10 cellular contexts compared by ENCODE assay signal in the genomic region with DNA sequence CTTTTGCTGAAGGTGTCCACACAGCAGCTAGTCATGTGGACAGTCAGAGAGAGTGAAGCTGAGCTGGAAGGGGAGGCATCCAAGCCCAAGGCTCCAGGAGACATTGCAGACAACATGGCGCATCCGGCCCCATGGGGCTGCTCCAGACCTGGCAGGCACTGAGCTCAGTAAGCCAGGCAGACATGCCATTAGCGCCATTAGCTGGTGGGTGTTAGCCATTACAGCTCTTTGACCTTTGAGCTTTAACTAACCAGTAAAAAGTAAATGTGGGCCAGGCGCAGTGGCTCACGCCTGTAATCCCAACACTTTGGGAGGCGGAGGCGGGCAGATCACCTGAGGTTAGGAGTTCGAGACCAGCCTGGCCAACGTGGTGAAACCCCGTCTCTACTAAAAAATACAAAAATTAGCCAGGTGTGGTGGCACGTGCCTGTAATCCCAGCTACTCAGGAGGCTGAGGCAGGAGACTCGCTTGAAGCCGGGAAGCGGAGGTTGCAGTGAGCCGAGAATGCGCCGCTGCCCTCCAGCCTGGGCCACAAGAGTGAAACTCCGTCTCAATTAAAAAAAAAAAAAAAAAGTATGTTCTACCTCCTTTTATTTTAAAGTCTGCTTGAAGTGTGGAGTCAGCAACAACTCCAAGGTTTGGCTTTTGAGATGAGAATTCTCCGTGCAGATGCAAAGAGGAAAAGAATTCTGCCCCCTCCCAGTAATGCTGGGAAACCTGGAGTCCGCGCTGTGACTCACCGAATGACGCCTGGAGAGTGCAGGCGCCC.
DNase-seq lines count a peak whose midpoint lies in the region; ATAC-seq and TF ChIP-seq lines count a peak whose summit lies in the region.
"Had no signal": no experiment of that assay in that cellular context is flagged by ENCODE, and none has a peak within 500 bp of the region (broad histone marks: within the 10 kb centered on the region; RNA-seq: fewer than 3 reads in every experiment).

No MANE protein-coding gene starts in this region.

- H3K36me3 Mint-ChIP-seq in activated naive CD8-positive, alpha-beta T cell, result peaks cover 7% of the 10 kb centered on the region
- peaks cover 9% of the 10 kb centered on the region for H3K36me3 Mint-ChIP-seq in mesothelial cell of epicardium

- peaks cover 22% of the 10 kb centered on the region for H3K4me1 Mint-ChIP-seq in activated naive CD8-positive, alpha-beta T cell (ENCODE audit: low read depth)
- peaks cover 5% of the 10 kb centered on the region for H3K4me1 Mint-ChIP-seq in mesothelial cell of epicardium

- ATAC-seq in DND-41 (ENCODE audit: insufficient read depth, low read depth) (no peak), GM21723 (IDR thresholded peaks at IDR 0.05; ENCODE audit: unreplicated experiment) (peak; percentile 4)

- H3K27ac ChIP-seq in DND-41 (ENCODE audit: low read length), result no peak overlapping the region

- H2AFZ ChIP-seq in DND-41 (ENCODE audit: low read depth, low read length), result no peak overlapping the region

- no peaks in the 10 kb centered on the region for H3K9me3 Mint-ChIP-seq in activated naive CD8-positive, alpha-beta T cell (ENCODE audit: low read depth)
- H3K9me3 Mint-ChIP-seq in mesothelial cell of epicardium, result peaks cover 4% of the 10 kb centered on the region

- H3K27me3 ChIP-seq in DND-41 (ENCODE audit: insufficient read depth, low read length, poor library complexity), result no peaks in the 10 kb centered on the region

- H3K9ac ChIP-seq in DND-41 (ENCODE audit: low read depth, low read length), result no peak overlapping the region

- DNase-seq in DND-41, result no peak
- DNase-seq in mesothelial cell of epicardium (ENCODE audit: low spot score in 2 of 2, unreplicated experiment in 2 of 2), result no peak
- no peak for DNase-seq in 8988T
- no peak for DNase-seq in NCI-H510A (lab: John Stamatoyannopoulos, UW)
- no peak for DNase-seq in NK-92 treated with Interleukin-12 subunit alpha and Interleukin-12 subunit beta, amount 100 ng/mL, for 24 hours (lab: John Stamatoyannopoulos, UW)
- DNase-seq in NCI-H2107 (lab: John Stamatoyannopoulos, UW), result no peak
- DNase-seq: NCI-H1105 treated with DMSO at 0.1 percent for 48 hours, T-helper 9 cell had no signal

- no peaks in the 10 kb centered on the region for H4K20me1 ChIP-seq in DND-41 (ENCODE audit: insufficient read depth, low read length)

- peak overlapping the region; percentile 82 for H3K4me3 Mint-ChIP-seq in activated naive CD8-positive, alpha-beta T cell
- no peak overlapping the region for H3K4me3 Mint-ChIP-seq in mesothelial cell of epicardium

- H3K4me1 ChIP-seq in DND-41 (ENCODE audit: insufficient read depth, low read length), result no peaks in the 10 kb centered on the region

- H3K36me3 ChIP-seq in DND-41 (ENCODE audit: insufficient read depth, low read length), result no peaks in the 10 kb centered on the region

- H3K79me2 ChIP-seq in DND-41 (ENCODE audit: insufficient read depth, low read length), result no peaks in the 10 kb centered on the region

- no peak overlapping the region for H3K4me2 ChIP-seq in DND-41 (ENCODE audit: insufficient read depth, low read length)

- H3K9me3 ChIP-seq in DND-41 (ENCODE audit: insufficient read depth, low read length, severe bottlenecking), result no peaks in the 10 kb centered on the region

- H3K4me3 ChIP-seq in DND-41 (ENCODE audit: low read depth in 1 of 2, low read length in 2 of 2), result no peak overlapping the region

- peak overlapping the region; percentile 74 for H3K27ac Mint-ChIP-seq in activated naive CD8-positive, alpha-beta T cell
- H3K27ac Mint-ChIP-seq in mesothelial cell of epicardium, result peak overlapping the region; percentile 47

- TF ChIP-seq CTCF in DND-41 (IDR thresholded peaks at IDR 0.05; ENCODE audit: borderline replicate concordance, extremely low read depth, low read length, poor library complexity, severe bottlenecking) (peak; percentile 13), mesothelial cell of epicardium (IDR thresholded peaks at IDR 0.05; ENCODE audit: unreplicated experiment) (no peak)

- no peaks in the 10 kb centered on the region for H3K27me3 Mint-ChIP-seq in activated naive CD8-positive, alpha-beta T cell
- H3K27me3 Mint-ChIP-seq in mesothelial cell of epicardium (ENCODE audit: low read depth), result no peaks in the 10 kb centered on the region
